ENCODE assay signal across 1 cellular context in the genomic region with DNA sequence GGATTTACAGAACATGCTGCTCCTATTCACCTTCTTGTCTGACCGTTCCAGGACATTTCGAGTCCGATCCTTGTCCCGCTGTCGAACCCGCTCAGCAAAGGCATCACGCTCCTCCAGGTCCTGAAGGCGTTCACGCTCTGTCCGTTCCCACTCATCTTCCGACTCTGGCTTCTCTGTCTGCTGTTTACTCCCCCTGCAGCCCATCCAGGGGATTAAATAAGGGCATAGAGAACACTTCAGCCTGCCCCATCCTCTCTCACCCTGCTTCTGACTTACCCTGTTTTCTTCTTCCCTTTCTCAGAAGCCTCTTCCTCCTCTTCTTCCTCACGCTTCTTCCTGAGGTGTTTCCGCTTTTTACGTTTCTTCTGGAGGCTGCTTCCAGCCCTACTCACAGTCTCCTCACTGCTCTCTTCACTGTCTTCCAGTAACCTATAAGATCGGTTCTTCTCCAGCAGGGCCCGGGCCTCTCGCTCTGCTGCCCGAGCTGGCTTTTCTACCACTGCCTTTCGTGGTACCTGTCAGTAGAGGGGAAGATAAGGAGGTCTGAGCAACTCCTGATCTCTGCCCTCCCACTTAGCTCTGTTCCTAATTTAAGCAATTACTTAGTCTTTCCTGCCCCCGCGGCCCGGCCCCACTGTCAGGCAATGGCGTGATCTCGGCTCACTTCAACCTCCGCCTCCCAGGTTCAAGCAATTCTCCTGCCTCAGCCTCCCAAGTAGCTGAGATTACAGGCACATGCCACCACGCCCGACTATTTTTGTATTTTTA.
TF ChIP-seq lines count a peak whose summit lies in the region.

No MANE protein-coding gene starts in this region.

TF ChIP-seq in SK-N-SH, 30 proteins besides CTCF, POLR2A, EP300 and RAD21:
- TF ChIP-seq NRF1 (IDR thresholded peaks at IDR 0.05; ENCODE audit: low read depth, low read length) (no peak), TAF1 (IDR thresholded peaks at IDR 0.05; ENCODE audit: borderline replicate concordance, low read depth, low read length) (no peak)
